ENCODE assay signal across 1 cellular context in genomic region chr3:193593666-193594025, GRCh38.
TF ChIP-seq lines count a peak whose summit lies in the region.

No MANE protein-coding gene starts in this region.

TF ChIP-seq in endothelial cell of umbilical vein, 7 proteins besides CTCF, POLR2A, EP300 and RAD21:
- no peak for TF ChIP-seq MAX (IDR thresholded peaks at IDR 0.05; ENCODE audit: insufficient read depth, insufficient read length)
- no peak for TF ChIP-seq MYC (IDR thresholded peaks at IDR 0.05; ENCODE audit: low read depth, low read length)
- no peak for TF ChIP-seq POLR2AphosphoS5 (IDR thresholded peaks at IDR 0.05; ENCODE audit: insufficient read depth, low read depth, low read length)
- TF ChIP-seq EZH2 (IDR thresholded peaks at IDR 0.05; ENCODE audit: borderline replicate concordance, low read depth, low read length, severe bottlenecking): no peak
- TF ChIP-seq JUN (IDR thresholded peaks at IDR 0.05; ENCODE audit: borderline replicate concordance, insufficient read depth, insufficient read length, low read depth): no peak
- TF ChIP-seq GATA2 (IDR thresholded peaks at IDR 0.05; ENCODE audit: insufficient read depth, insufficient read length, low read depth, low read length): no peak
- TF ChIP-seq FOS (IDR thresholded peaks at IDR 0.05; ENCODE audit: borderline replicate concordance, insufficient read depth, low read length): no peak
